Comparison of ENCODE assay signal across 11 cellular contexts in the genomic region with DNA sequence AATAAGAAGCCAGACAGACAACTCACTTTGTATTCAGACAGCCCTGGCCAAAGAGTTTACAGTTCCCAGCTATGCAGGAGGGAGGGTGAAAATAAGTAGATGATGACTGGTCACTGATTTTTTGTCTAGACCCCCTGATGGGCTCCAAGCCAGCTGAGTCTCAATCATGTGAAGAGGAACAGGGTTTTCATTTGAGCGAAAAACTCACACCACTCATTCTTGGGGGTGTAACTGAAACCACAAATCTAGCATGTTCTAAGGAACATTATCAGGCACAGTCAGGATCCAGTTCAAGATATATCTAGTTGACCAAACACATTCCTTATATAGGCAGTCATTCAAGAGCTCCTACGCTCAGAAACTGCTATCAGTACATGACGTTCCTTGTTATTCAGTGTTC. TPM values are rescaled to one million over a fixed set of nuclear protein-coding genes. Genes with fewer than 3 reads are reported as not detected.
DNase-seq lines count a peak whose midpoint lies in the region; ATAC-seq and TF ChIP-seq lines count a peak whose summit lies in the region.
"Had no signal": no experiment of that assay in that cellular context is flagged by ENCODE, and none has a peak within 500 bp of the region (broad histone marks: within the 10 kb centered on the region; RNA-seq: fewer than 3 reads in every experiment).

No MANE protein-coding gene starts in this region.

- H2BK5ac ChIP-seq in IMR-90 (ENCODE audit: low read depth, low read length, poor library complexity, severe bottlenecking): peak overlapping the region; percentile 92

- POLR2A ChIA-PET in IMR-90 (lab: Charles Lee; ENCODE audit: unreplicated experiment): no interaction called here

- H3K4me3 ChIP-seq in IMR-90 (ENCODE audit: insufficient read depth, low read depth, low read length) (no peak overlapping the region), tibial artery (no peak overlapping the region)

- peak overlapping the region; percentile 49; the same call in 1 of the 2 replicates for H3K4me2 ChIP-seq in IMR-90 (ENCODE audit: low read depth, low read length)

- intact Hi-C loops in IMR-90 (cut with micrococcal nuclease): loop anchor here (1.0 kb wide), 1 partner anchor 15 kb away; no protein-coding TSS in a partner anchor
- intact Hi-C loops in tibial artery (cut with DNase I; ENCODE audit: low total_unique reads): no loop called here

- H3K36me3 Mint-ChIP-seq in chondrocyte (ENCODE audit: low read depth): peaks cover 38% of the 10 kb centered on the region
- H3K36me3 Mint-ChIP-seq: activated CD8-positive, alpha-beta memory T cell treated with anti-CD3 and anti-CD28 coated beads, Interleukin-2, amount 10 ng/mL, durations not matched to agents 7 days and 5 days; activated naive CD8-positive, alpha-beta T cell treated with anti-CD3 and anti-CD28 coated beads, Interleukin-2, amount 10 ng/mL, durations not matched to agents 7 days and 5 days had no signal

- H3K14ac ChIP-seq in IMR-90 (replicated peaks; ENCODE audit: low read depth, low read length): peak overlapping the region; percentile 85; the same call in 1 of the 2 replicates

- no peaks in the 10 kb centered on the region for H3K79me1 ChIP-seq in IMR-90 (ENCODE audit: low read depth in 1 of 2, low read length in 2 of 2)

- peak overlapping the region; percentile 85 for H4K5ac ChIP-seq in IMR-90 (ENCODE audit: low read depth, low read length)

- no peak overlapping the region for H3K4me3 Mint-ChIP-seq in chondrocyte (ENCODE audit: unreplicated experiment)
- H3K4me3 Mint-ChIP-seq: activated CD8-positive, alpha-beta memory T cell treated with anti-CD3 and anti-CD28 coated beads, Interleukin-2, amount 10 ng/mL, durations not matched to agents 7 days and 5 days; activated naive CD8-positive, alpha-beta T cell treated with anti-CD3 and anti-CD28 coated beads, Interleukin-2, amount 10 ng/mL, durations not matched to agents 7 days and 5 days had no signal

- H4K91ac ChIP-seq in IMR-90 (ENCODE audit: insufficient read depth, low read depth, low read length): peak overlapping the region; percentile 92; the same call in 1 of the 2 replicates

- H4K20me1 ChIP-seq in IMR-90 (ENCODE audit: insufficient read depth, low read length): no peaks in the 10 kb centered on the region

- H3K36me3 ChIP-seq in IMR-90 (ENCODE audit: control insufficient read depth, insufficient read depth, low read length): peaks cover 8% of the 10 kb centered on the region; the same call in 1 of the 2 replicates
- peaks cover 22 to 34% (median 24%) of the 10 kb centered on the region in 3 donors for H3K36me3 ChIP-seq in tibial artery

- H2BK120ac ChIP-seq in IMR-90 (ENCODE audit: low read depth, low read length): peak overlapping the region; percentile 94; the same call in 1 of the 2 replicates

- H3K23ac ChIP-seq in IMR-90 (ENCODE audit: low read depth, low read length): peak overlapping the region; percentile 73; the same call in 1 of the 2 replicates

- H2AFZ ChIP-seq in IMR-90 (replicated peaks; ENCODE audit: low read length, poor library complexity): peak overlapping the region; percentile 73
- H2AFZ ChIP-seq: parathyroid adenoma had no signal

- H3K4ac ChIP-seq in IMR-90 (ENCODE audit: low read depth, low read length): peak overlapping the region; percentile 96

- peak; percentile 86 for ATAC-seq in IMR-90 (ENCODE audit: low read depth)
- ATAC-seq in GM19351 (IDR thresholded peaks at IDR 0.05; ENCODE audit: unreplicated experiment): no peak
- no peak for ATAC-seq in GM18873 (IDR thresholded peaks at IDR 0.05; ENCODE audit: low FRiP score, unreplicated experiment)
- ATAC-seq in HG03095 (IDR thresholded peaks at IDR 0.05; ENCODE audit: unreplicated experiment): no peak
- ATAC-seq: activated CD8-positive, alpha-beta memory T cell treated with anti-CD3 and anti-CD28 coated beads, Interleukin-2, amount 10 ng/mL, durations not matched to agents 7 days and 5 days had no signal

- H3K9me3 ChIP-seq in IMR-90 (ENCODE audit: control insufficient read depth, insufficient read depth, low read length): no peaks in the 10 kb centered on the region
- H3K9me3 ChIP-seq in tibial artery: no peaks in the 10 kb centered on the region

- 0 out of 2 replicates have a peak overlapping the region, but pooled peaks have one; percentile 16 for H3K56ac ChIP-seq in IMR-90 (ENCODE audit: extremely low read depth, insufficient read depth, low read length)

- H3K27me3 ChIP-seq in IMR-90 (ENCODE audit: control insufficient read depth, insufficient read depth, low read length) (no peaks in the 10 kb centered on the region), tibial artery (no peaks in the 10 kb centered on the region)

- peaks cover 34% of the 10 kb centered on the region for H3K9me1 ChIP-seq in IMR-90 (ENCODE audit: insufficient read depth, low read length)

- H3K18ac ChIP-seq in IMR-90 (ENCODE audit: low read depth, low read length): peak overlapping the region; percentile 92

- H2BK15ac ChIP-seq in IMR-90 (ENCODE audit: low read depth, low read length): peak overlapping the region; percentile 59; the same call in 2 of the 3 replicates

- H2AK5ac ChIP-seq in IMR-90 (ENCODE audit: low read depth, low read length): no peak overlapping the region

- H3K4me1 Mint-ChIP-seq in chondrocyte (ENCODE audit: low read depth): peaks cover 85% of the 10 kb centered on the region
- H3K4me1 Mint-ChIP-seq: activated CD8-positive, alpha-beta memory T cell treated with anti-CD3 and anti-CD28 coated beads, Interleukin-2, amount 10 ng/mL, durations not matched to agents 7 days and 5 days; activated naive CD8-positive, alpha-beta T cell treated with anti-CD3 and anti-CD28 coated beads, Interleukin-2, amount 10 ng/mL, durations not matched to agents 7 days and 5 days had no signal

- peak overlapping the region; percentile 27 to 83; a peak in 3 of 4 replicates for H4K8ac ChIP-seq in IMR-90 (ENCODE audit: low read depth in 2 of 2, low read length in 2 of 2)

- DNase-seq in IMR-90 (peak; percentile 94), chondrocyte (ENCODE audit: low spot score) (no peak), kidney glomerular epithelial cell (lab: John Stamatoyannopoulos, UW) (peak; percentile 36), tibial artery (peak in 1 of 2 donors; percentile 35), midbrain (lab: John Stamatoyannopoulos, UW) (no peak)
- DNase-seq: activated CD8-positive, alpha-beta memory T cell treated with anti-CD3 and anti-CD28 coated beads, Interleukin-2, amount 10 ng/mL, durations not matched to agents 7 days and 5 days; activated naive CD8-positive, alpha-beta T cell treated with anti-CD3 and anti-CD28 coated beads, Interleukin-2, amount 10 ng/mL, durations not matched to agents 7 days and 5 days had no signal

- TF ChIP-seq POLR2A in IMR-90 (IDR thresholded peaks at IDR 0.05; ENCODE audit: low read depth, low read length): no peak; the same call in 1 of the 2 replicates

- H2BK20ac ChIP-seq in IMR-90 (ENCODE audit: low read depth, low read length): peak overlapping the region; percentile 91

- H3K27me3 Mint-ChIP-seq in chondrocyte (ENCODE audit: low read depth): no peaks in the 10 kb centered on the region
- H3K27me3 Mint-ChIP-seq: activated CD8-positive, alpha-beta memory T cell treated with anti-CD3 and anti-CD28 coated beads, Interleukin-2, amount 10 ng/mL, durations not matched to agents 7 days and 5 days had no signal

- no TSS peak for BruUV-seq in IMR-90 (replicated peaks; lab: Mats Ljungman, UMichigan)

- H2AK9ac ChIP-seq in IMR-90 (replicated peaks; ENCODE audit: low read depth, low read length, poor library complexity): peak overlapping the region; percentile 22

- 0 out of 2 replicates have a peak, but pooled peaks have one; percentile 1 for TF ChIP-seq RAD21 in IMR-90 (IDR thresholded peaks at IDR 0.05; ENCODE audit: low read length)

- TF ChIP-seq CTCF in IMR-90 (conservative IDR thresholded peaks at IDR 0.05; ENCODE audit: low read depth, low read length) (no peak), chondrocyte (IDR thresholded peaks at IDR 0.05) (no peak), tibial artery (IDR thresholded peaks at IDR 0.05) (no peak)

- WGBS in IMR-90 (ENCODE audit: extremely low coverage in 2 of 2, insufficient read length in 1 of 2), 2 experiments: no CpG with 5 or more reads among the region's 3 CpGs

- H3K4me1 ChIP-seq in IMR-90 (ENCODE audit: control insufficient read depth, insufficient read depth, low read length): peaks cover 26% of the 10 kb centered on the region
- H3K4me1 ChIP-seq in tibial artery: peaks cover 0 to 68% (median 35%) of the 10 kb centered on the region in 4 donors
- H3K4me1 ChIP-seq: parathyroid adenoma had no signal

- no peak overlapping the region for H3K9ac ChIP-seq in IMR-90 (ENCODE audit: low read depth, low read length)
- H3K9ac ChIP-seq: parathyroid adenoma had no signal

- peaks cover 2% of the 10 kb centered on the region for H3K9me3 Mint-ChIP-seq in chondrocyte (ENCODE audit: low read depth)
- H3K9me3 Mint-ChIP-seq: activated naive CD8-positive, alpha-beta T cell treated with anti-CD3 and anti-CD28 coated beads, Interleukin-2, amount 10 ng/mL, durations not matched to agents 7 days and 5 days had no signal

- in situ Hi-C loops in IMR-90 (cut with MboI; ENCODE audit: low sequenced_read_pairs): no loop called here

- dilution Hi-C loops in IMR-90 (cut with HindIII; ENCODE audit: low sequenced_read_pairs, unreplicated experiment): no loop called here

- CTCF ChIA-PET in IMR-90 (lab: Yijun Ruan, JAX): no interaction called here

- H3K27ac Mint-ChIP-seq in chondrocyte (ENCODE audit: unreplicated experiment): peak overlapping the region; percentile 98
- H3K27ac Mint-ChIP-seq: activated CD8-positive, alpha-beta memory T cell treated with anti-CD3 and anti-CD28 coated beads, Interleukin-2, amount 10 ng/mL, durations not matched to agents 7 days and 5 days; activated naive CD8-positive, alpha-beta T cell treated with anti-CD3 and anti-CD28 coated beads, Interleukin-2, amount 10 ng/mL, durations not matched to agents 7 days and 5 days had no signal

- peak overlapping the region; percentile 50; the same call in 1 of the 2 replicates for H3K27ac ChIP-seq in IMR-90 (ENCODE audit: insufficient read depth, low read length)
- peak overlapping the region; percentile 76 to 81 for H3K27ac ChIP-seq in tibial artery
- H3K27ac ChIP-seq: parathyroid adenoma had no signal

TF ChIP-seq in IMR-90, 13 proteins besides CTCF, POLR2A, EP300 and RAD21 (continues in another document):
- peak; percentile 77 for TF ChIP-seq FOS (IDR thresholded peaks at IDR 0.05; ENCODE audit: low read depth, low read length)
- no peak for TF ChIP-seq RCOR1 (IDR thresholded peaks at IDR 0.05; ENCODE audit: insufficient replicate concordance, low read length)

RNA-seq across cellular contexts. Expression of a gene that starts 59.0 kb away (rescaled TPM):
- total RNA-seq in IMR-90 (2012; rRNA removed) (33.6 and 50.0 TPM in 2 replicates), chondrocyte (260 to 268 TPM (median 263 TPM) in 3 replicates)
- polyA plus RNA-seq in IMR-90 (2012; rRNA removed): 43.1 and 53.8 TPM in 2 replicates
- 47.4 and 70.5 TPM in 2 replicates for polyA plus RNA-seq in IMR-90 (2012; cell fraction: cytosol; rRNA removed)
- polyA plus RNA-seq in IMR-90 (2012; cell fraction: nucleus; rRNA removed; ENCODE audit: low replicate concordance): 28.7 and 43.9 TPM in 2 replicates

Comparison
In these comparisons a context has a peak if more than half of its experiments do, and no peak if none do; other contexts are left out.
1. DNase-seq: peak in IMR-90 (single experiment) and kidney glomerular epithelial cell (single experiment); none in chondrocyte (single experiment) and midbrain (single experiment).